15 cellular contexts compared by ENCODE assay signal in the genomic region with DNA sequence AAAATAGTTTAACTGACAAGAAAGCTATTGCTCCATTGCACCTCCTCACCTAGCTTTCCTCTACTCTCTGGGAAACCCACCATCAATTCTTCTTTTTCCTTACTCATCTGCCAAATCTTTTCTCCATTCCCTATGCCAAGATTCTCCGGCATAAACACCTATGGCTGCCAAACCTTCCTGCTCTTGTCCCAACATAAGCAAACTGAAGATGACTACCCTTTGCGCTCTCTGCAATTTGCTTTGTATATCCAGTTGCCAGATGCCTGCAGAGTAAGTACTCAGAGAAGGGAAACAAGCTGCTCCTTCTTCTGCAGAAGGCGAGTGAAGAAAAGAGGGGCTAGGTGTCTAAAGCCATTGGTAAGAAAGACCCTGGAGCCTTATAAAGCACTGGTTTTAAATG. TPM values are rescaled to one million over a fixed set of nuclear protein-coding genes. Genes with fewer than 3 reads are reported as not detected.
A peak's percentile ranks its signal among the peaks of the same experiment; 100 is the strongest.
DNase-seq lines count a peak whose midpoint lies in the region; ATAC-seq, FAIRE-seq and TF ChIP-seq lines count a peak whose summit lies in the region.
"Had no signal": no experiment of that assay in that cellular context is flagged by ENCODE, and none has a peak within 500 bp of the region (broad histone marks: within the 10 kb centered on the region; RNA-seq: fewer than 3 reads in every experiment).

No MANE protein-coding gene starts in this region.

- H3K27me3 ChIP-seq in GM12878 (replicated peaks in 1 of 2; ENCODE audit: control insufficient read depth in 2 of 2, insufficient read depth in 2 of 2, low read length in 1 of 2): no peaks in the 10 kb centered on the region
- H3K27me3 ChIP-seq: right lobe of liver had no signal

- POLR2A ChIA-PET in GM12878 (lab: Charles Lee): interaction anchor here (0.6 to 1.3 kb wide), 2 partner anchors 14 to 15 kb away, joined by 5 read pairs; no protein-coding TSS in a partner anchor

- peaks cover 62% of the 10 kb centered on the region for H3K36me3 Mint-ChIP-seq in activated T-cell treated with anti-CD3 and anti-CD28 coated beads, Interleukin-2, amount 50 U/mL, for 24 hours (ENCODE audit: low read depth)
- peaks cover 67% of the 10 kb centered on the region for H3K36me3 Mint-ChIP-seq in stimulated activated effector memory CD8-positive, alpha-beta T cell treated with anti-CD3 and anti-CD28 coated beads, Interleukin-12 subunit alpha, Interleukin-12 subunit beta, amount 100 ng/mL, for 72 hours

- intact Hi-C loops in GM12878 (cut with micrococcal nuclease; ENCODE audit: unreplicated experiment): loop anchor here (5.0 kb wide), 1 partner anchor 57 kb away; no protein-coding TSS in a partner anchor

- no peak for TF ChIP-seq RAD21 in GM12878 (IDR thresholded peaks at IDR 0.05; ENCODE audit: insufficient read depth, low read depth, low read length)

- DNase-seq in activated T-cell treated with anti-CD3 and anti-CD28 coated beads, Interleukin-2, amount 50 U/mL, for 24 hours: no peak
- DNase-seq in activated T-cell treated with anti-CD3 and anti-CD28 coated beads, Interleukin-2, amount 50 U/mL, for 48 hours: no peak
- DNase-seq in NCI-H446 treated with DMSO at 0.1 percent for 48 hours (lab: John Stamatoyannopoulos, UW) (peak; percentile 47), GM12878 (ENCODE audit: low read depth, low spot score) (no peak), LoVo (ENCODE audit: low spot score) (no peak)
- no peak for DNase-seq in stimulated activated effector memory CD8-positive, alpha-beta T cell treated with anti-CD3 and anti-CD28 coated beads, Interleukin-12 subunit alpha, Interleukin-12 subunit beta, amount 100 ng/mL, for 72 hours (ENCODE audit: low spot score in 2 of 2)
- no peak for DNase-seq in stimulated activated CD4-positive, alpha-beta T cell treated with anti-CD3 and anti-CD28 coated beads, Interleukin-15, amount 100 ng/mL, for 24 hours
- DNase-seq: effector memory CD4-positive, alpha-beta T cell; mesendoderm; right lobe of liver; SK-N-SH had no signal

- ATAC-seq in GM12878 (no peak), HG02840 (IDR thresholded peaks at IDR 0.05; ENCODE audit: low FRiP score, unreplicated experiment) (no peak)
- ATAC-seq in stimulated activated effector memory CD8-positive, alpha-beta T cell treated with anti-CD3 and anti-CD28 coated beads, Interleukin-12 subunit alpha, Interleukin-12 subunit beta, amount 100 ng/mL, for 72 hours: no peak
- ATAC-seq: PC-3 had no signal

- TF ChIP-seq POLR2A in GM12878 (IDR thresholded peaks at IDR 0.05; ENCODE audit: low read depth, low read length): no peak

- H2AFZ ChIP-seq in GM12878 (ENCODE audit: control insufficient read depth, low read depth, low read length): no peak overlapping the region

- H3K9me3 ChIP-seq in GM12878 (replicated peaks; ENCODE audit: control insufficient read depth, insufficient read depth, low read length): peaks cover 8% of the 10 kb centered on the region
- H3K9me3 ChIP-seq: right lobe of liver, SK-N-SH had no signal

- no peak for FAIRE-seq in GM12878 (lab: Jason Lieb, UNC)
- FAIRE-seq: frontal cortex had no signal

- no TSS peak for BruUV-seq in GM12878 (replicated peaks; lab: Mats Ljungman, UMichigan)

- TF ChIP-seq CTCF in GM12878 (IDR thresholded peaks at IDR 0.05 in 2 of 3, conservative IDR thresholded peaks at IDR 0.05 in 1 of 3; ENCODE audit: control insufficient read depth in 2 of 3, extremely low read depth in 1 of 3, insufficient read depth in 1 of 3, low read depth in 3 of 3, low read length in 3 of 3): no peak

- in situ Hi-C loops in GM12878 (cut with MboI): no loop called here

- peak overlapping the region; percentile 15 for H3K4me3 Mint-ChIP-seq in activated T-cell treated with anti-CD3 and anti-CD28 coated beads, Interleukin-2, amount 50 U/mL, for 24 hours
- H3K4me3 Mint-ChIP-seq in stimulated activated effector memory CD8-positive, alpha-beta T cell treated with anti-CD3 and anti-CD28 coated beads, Interleukin-12 subunit alpha, Interleukin-12 subunit beta, amount 100 ng/mL, for 72 hours: peak overlapping the region; percentile 55

- H3K36me3 ChIP-seq in GM12878 (ENCODE audit: control insufficient read depth in 2 of 2, insufficient read depth in 2 of 2, low read length in 1 of 2): no peaks in the 10 kb centered on the region
- H3K36me3 ChIP-seq: right lobe of liver had no signal

- H4K20me1 ChIP-seq in GM12878 (ENCODE audit: control insufficient read depth, insufficient read depth): no peaks in the 10 kb centered on the region

- TF ChIP-seq EP300 in GM12878 (IDR thresholded peaks at IDR 0.05; ENCODE audit: borderline replicate concordance in 1 of 2, control insufficient read depth in 1 of 2, low read depth in 2 of 2, low read length in 2 of 2): no peak

- peaks cover 68% of the 10 kb centered on the region for H3K4me1 Mint-ChIP-seq in activated T-cell treated with anti-CD3 and anti-CD28 coated beads, Interleukin-2, amount 50 U/mL, for 24 hours (ENCODE audit: low read depth)
- peaks cover 87% of the 10 kb centered on the region for H3K4me1 Mint-ChIP-seq in stimulated activated effector memory CD8-positive, alpha-beta T cell treated with anti-CD3 and anti-CD28 coated beads, Interleukin-12 subunit alpha, Interleukin-12 subunit beta, amount 100 ng/mL, for 72 hours

- H3K27ac ChIP-seq in GM12878 (ENCODE audit: control insufficient read depth, insufficient read depth): no peak overlapping the region
- H3K27ac ChIP-seq: right lobe of liver had no signal

- CTCF ChIA-PET in GM12878 (lab: Yijun Ruan, JAX): interaction anchor here (2.5 kb wide), 1 partner anchor 25 kb away, joined by 10 read pairs; no protein-coding TSS in a partner anchor

- no peak overlapping the region for H3K4me3 ChIP-seq in GM12878
- H3K4me3 ChIP-seq: right lobe of liver had no signal

- peaks cover 30% of the 10 kb centered on the region for H3K4me1 ChIP-seq in GM12878 (ENCODE audit: control insufficient read depth, insufficient read depth, low read length)
- H3K4me1 ChIP-seq: right lobe of liver had no signal

- peaks cover 20% of the 10 kb centered on the region for H3K9me3 Mint-ChIP-seq in activated T-cell treated with anti-CD3 and anti-CD28 coated beads, Interleukin-2, amount 50 U/mL, for 24 hours
- H3K9me3 Mint-ChIP-seq in stimulated activated effector memory CD8-positive, alpha-beta T cell treated with anti-CD3 and anti-CD28 coated beads, Interleukin-12 subunit alpha, Interleukin-12 subunit beta, amount 100 ng/mL, for 72 hours: peaks cover 8% of the 10 kb centered on the region

- no peaks in the 10 kb centered on the region for H3K79me2 ChIP-seq in GM12878 (ENCODE audit: control insufficient read depth, insufficient read depth, low read length)

- 96% methylated on average over 3 of the region's 3 CpGs for WGBS in GM12878 (ENCODE audit: insufficient coverage, insufficient replicate concordance, low lambda C conversion rate, missing lambda C conversion rate)

- SMC1A ChIA-PET in GM12878 (lab: Charles Lee; ENCODE audit: uncharacterized antibody, unreplicated experiment): interaction anchor here (0.9 kb wide), 1 partner anchor 26 kb away, joined by 3 read pairs; no protein-coding TSS in a partner anchor

- RAD21 ChIA-PET in GM12878 (lab: Charles Lee; ENCODE audit: unreplicated experiment): interaction anchor here (0.9 kb wide), 1 partner anchor 14 kb away, joined by 3 read pairs; no protein-coding TSS in a partner anchor

- no peak overlapping the region for H3K9ac ChIP-seq in GM12878 (ENCODE audit: control insufficient read depth, insufficient read depth, low read length)
- H3K9ac ChIP-seq: SK-N-SH had no signal

- H3K4me2 ChIP-seq in GM12878 (ENCODE audit: control insufficient read depth, insufficient read depth): peak overlapping the region; percentile 21; the same call in 1 of the 2 replicates
- H3K4me2 ChIP-seq: SK-N-SH had no signal

- H3K27ac Mint-ChIP-seq in activated T-cell treated with anti-CD3 and anti-CD28 coated beads, Interleukin-2, amount 50 U/mL, for 24 hours: peak overlapping the region; percentile 86
- H3K27ac Mint-ChIP-seq in stimulated activated effector memory CD8-positive, alpha-beta T cell treated with anti-CD3 and anti-CD28 coated beads, Interleukin-12 subunit alpha, Interleukin-12 subunit beta, amount 100 ng/mL, for 72 hours: no peak overlapping the region

- no peaks in the 10 kb centered on the region for H3K27me3 Mint-ChIP-seq in activated T-cell treated with anti-CD3 and anti-CD28 coated beads, Interleukin-2, amount 50 U/mL, for 24 hours

RNA-seq across cellular contexts. Expression of gene PTGER2, which starts 11.5 kb away (rescaled TPM):
- total RNA-seq in GM12878 (2013; cell fraction: nucleolus; rRNA removed): 0.24 and 0.35 TPM in 2 replicates
- total RNA-seq in GM12878 (2014; rRNA removed) (0.71 and 1.6 TPM in 2 replicates), GM12878 (2014; rRNA removed; fragmentation: Illumina TruSeq; extraction: Trizol) (0.31 and 0.32 TPM in 2 replicates), GM12878 (2021) (0.37 and 0.77 TPM in 2 replicates)
- not detected for polyA plus RNA-seq in GM12878 (2011; ENCODE audit: low read depth)
- polyA plus RNA-seq in GM12878 (2011; rRNA removed) (0.27 and 0.29 TPM in 2 replicates), GM12878 (2014; fragmentation: Illumina TruSeq; extraction: Trizol) (0.35 and 0.38 TPM in 2 replicates), GM12878 (2014; fragmentation: Nextera tagmentation; extraction: Ambion mirVana) (under 1 TPM; 0.03 to 0.20 TPM), GM12878 (2014; rRNA removed) (0.35 and 0.74 TPM in 2 replicates), GM12878 (2016; fragmentation: Nextera tagmentation; extraction: Ambion mirVana) (under 1 TPM; 0.17 to 0.53 TPM)
- polyA plus RNA-seq in GM12878 (2011; cell fraction: cytosol; rRNA removed): 0.15 and 0.30 TPM in 2 replicates
- polyA plus RNA-seq in GM12878 (2011; cell fraction: nucleus; rRNA removed): 0.28 and 0.44 TPM in 2 replicates
- 0.08 and 0.18 TPM in 2 replicates for polyA plus RNA-seq in GM12878 (2012)
- 0.05 and 0.29 TPM in 2 replicates for polyA minus RNA-seq in GM12878 (2011; rRNA and poly(A)+ RNA removed)
- polyA minus RNA-seq in GM12878 (2011; cell fraction: cytosol; rRNA and poly(A)+ RNA removed): not detected in 2 replicates
- 0.12 and 0.48 TPM in 2 replicates for polyA minus RNA-seq in GM12878 (2011; cell fraction: nucleus; rRNA and poly(A)+ RNA removed)

RNA-seq across cellular contexts. Expression of gene PTGDR, which starts 58.1 kb away (rescaled TPM):
- not detected in 2 replicates for total RNA-seq in GM12878 (2013; cell fraction: nucleolus; rRNA removed)
- total RNA-seq in GM12878 (2014; rRNA removed): not detected in 2 replicates
- not detected in 2 replicates for total RNA-seq in GM12878 (2014; rRNA removed; fragmentation: Illumina TruSeq; extraction: Trizol)
- not detected in 2 replicates for total RNA-seq in GM12878 (2021)
- not detected for polyA plus RNA-seq in GM12878 (2011; ENCODE audit: low read depth)
- polyA plus RNA-seq in GM12878 (2011; rRNA removed): not detected in 2 replicates
- polyA plus RNA-seq in GM12878 (2011; cell fraction: cytosol; rRNA removed): not detected in 2 replicates
- not detected in 2 replicates for polyA plus RNA-seq in GM12878 (2011; cell fraction: nucleus; rRNA removed)
- polyA plus RNA-seq in GM12878 (2012): not detected in 2 replicates
- polyA plus RNA-seq in GM12878 (2014; fragmentation: Illumina TruSeq; extraction: Trizol): not detected in 2 replicates
- not detected for polyA plus RNA-seq in GM12878 (2014; fragmentation: Nextera tagmentation; extraction: Ambion mirVana)
- polyA plus RNA-seq in GM12878 (2014; rRNA removed): not detected in 2 replicates
- polyA plus RNA-seq in GM12878 (2016; fragmentation: Nextera tagmentation; extraction: Ambion mirVana): not detected
- not detected in 2 replicates for polyA minus RNA-seq in GM12878 (2011; rRNA and poly(A)+ RNA removed)
- polyA minus RNA-seq in GM12878 (2011; cell fraction: cytosol; rRNA and poly(A)+ RNA removed): not detected in 2 replicates
- not detected in 2 replicates for polyA minus RNA-seq in GM12878 (2011; cell fraction: nucleus; rRNA and poly(A)+ RNA removed)
- total RNA-seq: NCI-H460, PC-3 had no signal
- polyA plus RNA-seq: SK-N-SH had no signal
